In genomic region chr10:28503114-28503513, GRCh38 we compare ENCODE assay signal across 13 cellular contexts. TPM values are rescaled to one million over a fixed set of nuclear protein-coding genes. Genes with fewer than 3 reads are reported as not detected.
DNase-seq lines count a peak whose midpoint lies in the region; ATAC-seq and TF ChIP-seq lines count a peak whose summit lies in the region.
"Had no signal": no experiment of that assay in that cellular context is flagged by ENCODE, and none has a peak within 500 bp of the region (broad histone marks: within the 10 kb centered on the region; RNA-seq: fewer than 3 reads in every experiment).

No MANE protein-coding gene starts in this region.

- H3K4me1 ChIP-seq in left lung, result peaks cover 0 to 3% of the 10 kb centered on the region in 2 donors
- H3K4me1 ChIP-seq: ascending aorta had no signal

- DNase-seq in DMS79 treated with DMSO at 0.1 percent for 48 hours (lab: John Stamatoyannopoulos, UW) (peak; percentile 52), NCI-H1694 (lab: John Stamatoyannopoulos, UW) (peak; percentile 74), SW480 (ENCODE audit: low spot score) (peak; percentile 81), left lung (no peak), glomerular visceral epithelial cell (ENCODE audit: extremely low spot score) (no peak), middle frontal gyrus (ENCODE audit: extremely low spot score, low spot score) (no peak)
- DNase-seq: Karpas-422; stimulated activated naive CD8-positive, alpha-beta T cell treated with anti-CD3 and anti-CD28 coated beads, Interleukin-15, Interleukin-2, amounts not matched to agents 100 U/mL and 50 U/mL, for 24 hours; WERI-Rb-1 had no signal

- no peaks in the 10 kb centered on the region for H3K27me3 ChIP-seq in left lung
- H3K27me3 ChIP-seq: ascending aorta had no signal

- no peak for TF ChIP-seq CTCF in left lung (IDR thresholded peaks at IDR 0.05)

- no peak overlapping the region for H3K4me3 ChIP-seq in left lung
- H3K4me3 ChIP-seq: ascending aorta had no signal

- no peak overlapping the region for H3K27ac ChIP-seq in left lung
- H3K27ac ChIP-seq: ascending aorta, WERI-Rb-1 had no signal

- H3K36me3 ChIP-seq in left lung, result no peaks in the 10 kb centered on the region
- H3K36me3 ChIP-seq: ascending aorta, WERI-Rb-1 had no signal

- H3K9me3 ChIP-seq in left lung, result no peaks in the 10 kb centered on the region
- H3K9me3 ChIP-seq: ascending aorta had no signal

- ATAC-seq in left lung (peak; percentile 74), HG03354 (IDR thresholded peaks at IDR 0.05; ENCODE audit: poor library complexity, severe bottlenecking, unreplicated experiment) (no peak), HG03442 (IDR thresholded peaks at IDR 0.05; ENCODE audit: unreplicated experiment) (no peak)
- ATAC-seq: sciatic nerve; stimulated activated naive CD8-positive, alpha-beta T cell treated with anti-CD3 and anti-CD28 coated beads, Interleukin-15, Interleukin-2, amounts not matched to agents 100 U/mL and 50 U/mL, for 24 hours had no signal

- intact Hi-C loops in left lung (cut with DNase I), result no loop called here

RNA-seq across cellular contexts. Expression of gene WAC, which starts 29.8 kb away (rescaled TPM):
- 100 to 1,000 TPM in 1 of 2 donors, 10 to 100 TPM in 1; 90.7 to 106 TPM for total RNA-seq in left lung

Comparison
In these comparisons a context has a peak if more than half of its experiments do, and no peak if none do; other contexts are left out.
1. DNase-seq: peak in DMS79 treated with DMSO at 0.1 percent for 48 hours (single experiment), NCI-H1694 (single experiment) and SW480 (single experiment); none in left lung (0 of 2), glomerular visceral epithelial cell (single experiment) and middle frontal gyrus (single experiment).